In genomic region chr5:39399135-39400036, GRCh38 we compare ENCODE assay signal across 1 cellular context.
TF ChIP-seq lines count a peak whose summit lies in the region.

No MANE protein-coding gene starts in this region.

TF ChIP-seq in SK-N-SH, 30 proteins besides CTCF, POLR2A, EP300 and RAD21 (continued from another document):
- TF ChIP-seq USF2 (IDR thresholded peaks at IDR 0.05; ENCODE audit: borderline replicate concordance, low read depth, low read length) (no peak), MEF2A (IDR thresholded peaks at IDR 0.05; ENCODE audit: borderline replicate concordance, low read depth) (peak; percentile 38; the same call in 1 of the 2 replicates), RXRA (IDR thresholded peaks at IDR 0.05; ENCODE audit: borderline replicate concordance, low read depth) (0 out of 2 replicates have a peak, but pooled peaks have one; percentile 43), FOXM1 (IDR thresholded peaks at IDR 0.05; ENCODE audit: low read depth) (no peak), POLR2AphosphoS5 (IDR thresholded peaks at IDR 0.05; ENCODE audit: low read depth, low read length) (peak; percentile 68; the same call in 1 of the 2 replicates), TCF12 (IDR thresholded peaks at IDR 0.05) (peak; percentile 95), ELF1 (IDR thresholded peaks at IDR 0.05) (peak; percentile 28; the same call in 1 of the 2 replicates), SMC3 (IDR thresholded peaks at IDR 0.05; ENCODE audit: low read depth, low read length) (no peak; the same call in 1 of the 2 replicates)
- TF ChIP-seq, protein P1, sequence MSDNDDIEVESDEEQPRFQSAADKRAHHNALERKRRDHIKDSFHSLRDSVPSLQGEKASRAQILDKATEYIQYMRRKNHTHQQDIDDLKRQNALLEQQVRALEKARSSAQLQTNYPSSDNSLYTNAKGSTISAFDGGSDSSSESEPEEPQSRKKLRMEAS (IDR thresholded peaks at IDR 0.05; ENCODE audit: low read depth), result peak; percentile 69; the same call in 1 of the 2 replicates
- TF ChIP-seq, protein P2, sequence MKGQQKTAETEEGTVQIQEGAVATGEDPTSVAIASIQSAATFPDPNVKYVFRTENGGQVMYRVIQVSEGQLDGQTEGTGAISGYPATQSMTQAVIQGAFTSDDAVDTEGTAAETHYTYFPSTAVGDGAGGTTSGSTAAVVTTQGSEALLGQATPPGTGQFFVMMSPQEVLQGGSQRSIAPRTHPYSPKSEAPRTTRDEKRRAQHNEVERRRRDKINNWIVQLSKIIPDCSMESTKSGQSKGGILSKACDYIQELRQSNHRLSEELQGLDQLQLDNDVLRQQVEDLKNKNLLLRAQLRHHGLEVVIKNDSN (IDR thresholded peaks at IDR 0.05; ENCODE audit: borderline replicate concordance, low read depth), result peak; percentile 34; the same call in 1 of the 2 replicates
